Comparison of ENCODE assay signal across 1 cellular context in the genomic region with DNA sequence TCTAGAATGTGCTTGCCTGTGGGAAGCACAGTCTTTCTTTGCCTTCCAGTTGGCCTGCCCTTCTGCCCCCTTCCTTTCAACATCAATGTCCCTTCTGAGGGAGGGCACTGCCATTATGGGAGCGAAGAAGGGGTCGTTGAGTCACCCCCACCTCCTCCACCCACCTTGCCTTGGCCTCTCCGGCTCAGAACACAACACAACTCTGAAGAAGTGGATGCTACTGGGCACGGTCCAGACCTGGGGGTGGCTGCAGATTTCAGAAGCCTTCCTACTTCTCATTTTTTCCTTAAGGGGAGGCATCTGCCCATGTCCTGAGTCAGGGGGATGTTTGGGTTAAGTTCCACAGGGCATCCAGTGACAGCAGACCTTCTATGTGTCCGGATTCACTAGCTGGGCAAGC.
TF ChIP-seq lines count a peak whose summit lies in the region.

No MANE protein-coding gene starts in this region.

TF ChIP-seq in HepG2, 621 proteins besides CTCF, POLR2A, EP300 and RAD21:
- TF ChIP-seq, protein P1, sequence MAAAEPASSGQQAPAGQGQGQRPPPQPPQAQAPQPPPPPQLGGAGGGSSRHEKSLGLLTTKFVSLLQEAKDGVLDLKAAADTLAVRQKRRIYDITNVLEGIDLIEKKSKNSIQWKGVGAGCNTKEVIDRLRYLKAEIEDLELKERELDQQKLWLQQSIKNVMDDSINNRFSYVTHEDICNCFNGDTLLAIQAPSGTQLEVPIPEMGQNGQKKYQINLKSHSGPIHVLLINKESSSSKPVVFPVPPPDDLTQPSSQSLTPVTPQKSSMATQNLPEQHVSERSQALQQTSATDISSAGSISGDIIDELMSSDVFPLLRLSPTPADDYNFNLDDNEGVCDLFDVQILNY (CRISPR knock-in tag; conservative IDR thresholded peaks at IDR 0.05): no peak
- no peak for TF ChIP-seq TP53 (CRISPR knock-in tag; conservative IDR thresholded peaks at IDR 0.05)
- TF ChIP-seq BORCS8-MEF2B (CRISPR knock-in tag; IDR thresholded peaks at IDR 0.05): no peak
- TF ChIP-seq SOX5 (CRISPR knock-in tag; IDR thresholded peaks at IDR 0.05; ENCODE audit: borderline replicate concordance): no peak
- no peak for TF ChIP-seq ZNF614 (CRISPR knock-in tag; IDR thresholded peaks at IDR 0.05; ENCODE audit: borderline replicate concordance)
- TF ChIP-seq, protein P2, sequence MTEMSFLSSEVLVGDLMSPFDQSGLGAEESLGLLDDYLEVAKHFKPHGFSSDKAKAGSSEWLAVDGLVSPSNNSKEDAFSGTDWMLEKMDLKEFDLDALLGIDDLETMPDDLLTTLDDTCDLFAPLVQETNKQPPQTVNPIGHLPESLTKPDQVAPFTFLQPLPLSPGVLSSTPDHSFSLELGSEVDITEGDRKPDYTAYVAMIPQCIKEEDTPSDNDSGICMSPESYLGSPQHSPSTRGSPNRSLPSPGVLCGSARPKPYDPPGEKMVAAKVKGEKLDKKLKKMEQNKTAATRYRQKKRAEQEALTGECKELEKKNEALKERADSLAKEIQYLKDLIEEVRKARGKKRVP (CRISPR knock-in tag; IDR thresholded peaks at IDR 0.05): no peak
- no peak for TF ChIP-seq NFKBIZ (CRISPR knock-in tag; IDR thresholded peaks at IDR 0.05)
- TF ChIP-seq, protein P3, sequence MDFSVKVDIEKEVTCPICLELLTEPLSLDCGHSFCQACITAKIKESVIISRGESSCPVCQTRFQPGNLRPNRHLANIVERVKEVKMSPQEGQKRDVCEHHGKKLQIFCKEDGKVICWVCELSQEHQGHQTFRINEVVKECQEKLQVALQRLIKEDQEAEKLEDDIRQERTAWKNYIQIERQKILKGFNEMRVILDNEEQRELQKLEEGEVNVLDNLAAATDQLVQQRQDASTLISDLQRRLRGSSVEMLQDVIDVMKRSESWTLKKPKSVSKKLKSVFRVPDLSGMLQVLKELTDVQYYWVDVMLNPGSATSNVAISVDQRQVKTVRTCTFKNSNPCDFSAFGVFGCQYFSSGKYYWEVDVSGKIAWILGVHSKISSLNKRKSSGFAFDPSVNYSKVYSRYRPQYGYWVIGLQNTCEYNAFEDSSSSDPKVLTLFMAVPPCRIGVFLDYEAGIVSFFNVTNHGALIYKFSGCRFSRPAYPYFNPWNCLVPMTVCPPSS (IDR thresholded peaks at IDR 0.05): no peak
- TF ChIP-seq KDM5B (CRISPR knock-in tag; IDR thresholded peaks at IDR 0.05; ENCODE audit: borderline replicate concordance): no peak
- TF ChIP-seq, protein P4, sequence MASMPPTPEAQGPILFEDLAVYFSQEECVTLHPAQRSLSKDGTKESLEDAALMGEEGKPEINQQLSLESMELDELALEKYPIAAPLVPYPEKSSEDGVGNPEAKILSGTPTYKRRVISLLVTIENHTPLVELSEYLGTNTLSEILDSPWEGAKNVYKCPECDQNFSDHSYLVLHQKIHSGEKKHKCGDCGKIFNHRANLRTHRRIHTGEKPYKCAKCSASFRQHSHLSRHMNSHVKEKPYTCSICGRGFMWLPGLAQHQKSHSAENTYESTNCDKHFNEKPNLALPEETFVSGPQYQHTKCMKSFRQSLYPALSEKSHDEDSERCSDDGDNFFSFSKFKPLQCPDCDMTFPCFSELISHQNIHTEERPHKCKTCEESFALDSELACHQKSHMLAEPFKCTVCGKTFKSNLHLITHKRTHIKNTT (CRISPR knock-in tag; IDR thresholded peaks at IDR 0.05): no peak
- TF ChIP-seq ZNF180 (CRISPR knock-in tag; IDR thresholded peaks at IDR 0.05; ENCODE audit: borderline replicate concordance, low read depth): no peak
- TF ChIP-seq, protein P5, sequence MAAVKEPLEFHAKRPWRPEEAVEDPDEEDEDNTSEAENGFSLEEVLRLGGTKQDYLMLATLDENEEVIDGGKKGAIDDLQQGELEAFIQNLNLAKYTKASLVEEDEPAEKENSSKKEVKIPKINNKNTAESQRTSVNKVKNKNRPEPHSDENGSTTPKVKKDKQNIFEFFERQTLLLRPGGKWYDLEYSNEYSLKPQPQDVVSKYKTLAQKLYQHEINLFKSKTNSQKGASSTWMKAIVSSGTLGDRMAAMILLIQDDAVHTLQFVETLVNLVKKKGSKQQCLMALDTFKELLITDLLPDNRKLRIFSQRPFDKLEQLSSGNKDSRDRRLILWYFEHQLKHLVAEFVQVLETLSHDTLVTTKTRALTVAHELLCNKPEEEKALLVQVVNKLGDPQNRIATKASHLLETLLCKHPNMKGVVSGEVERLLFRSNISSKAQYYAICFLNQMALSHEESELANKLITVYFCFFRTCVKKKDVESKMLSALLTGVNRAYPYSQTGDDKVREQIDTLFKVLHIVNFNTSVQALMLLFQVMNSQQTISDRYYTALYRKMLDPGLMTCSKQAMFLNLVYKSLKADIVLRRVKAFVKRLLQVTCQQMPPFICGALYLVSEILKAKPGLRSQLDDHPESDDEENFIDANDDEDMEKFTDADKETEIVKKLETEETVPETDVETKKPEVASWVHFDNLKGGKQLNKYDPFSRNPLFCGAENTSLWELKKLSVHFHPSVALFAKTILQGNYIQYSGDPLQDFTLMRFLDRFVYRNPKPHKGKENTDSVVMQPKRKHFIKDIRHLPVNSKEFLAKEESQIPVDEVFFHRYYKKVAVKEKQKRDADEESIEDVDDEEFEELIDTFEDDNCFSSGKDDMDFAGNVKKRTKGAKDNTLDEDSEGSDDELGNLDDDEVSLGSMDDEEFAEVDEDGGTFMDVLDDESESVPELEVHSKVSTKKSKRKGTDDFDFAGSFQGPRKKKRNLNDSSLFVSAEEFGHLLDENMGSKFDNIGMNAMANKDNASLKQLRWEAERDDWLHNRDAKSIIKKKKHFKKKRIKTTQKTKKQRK (IDR thresholded peaks at IDR 0.05; ENCODE audit: low read length): no peak
- no peak for TF ChIP-seq ZSCAN9 (CRISPR knock-in tag; IDR thresholded peaks at IDR 0.05; ENCODE audit: borderline replicate concordance)
- TF ChIP-seq ZFYVE20 (CRISPR knock-in tag; IDR thresholded peaks at IDR 0.05; ENCODE audit: borderline replicate concordance, low read depth): no peak
- TF ChIP-seq, protein P6, sequence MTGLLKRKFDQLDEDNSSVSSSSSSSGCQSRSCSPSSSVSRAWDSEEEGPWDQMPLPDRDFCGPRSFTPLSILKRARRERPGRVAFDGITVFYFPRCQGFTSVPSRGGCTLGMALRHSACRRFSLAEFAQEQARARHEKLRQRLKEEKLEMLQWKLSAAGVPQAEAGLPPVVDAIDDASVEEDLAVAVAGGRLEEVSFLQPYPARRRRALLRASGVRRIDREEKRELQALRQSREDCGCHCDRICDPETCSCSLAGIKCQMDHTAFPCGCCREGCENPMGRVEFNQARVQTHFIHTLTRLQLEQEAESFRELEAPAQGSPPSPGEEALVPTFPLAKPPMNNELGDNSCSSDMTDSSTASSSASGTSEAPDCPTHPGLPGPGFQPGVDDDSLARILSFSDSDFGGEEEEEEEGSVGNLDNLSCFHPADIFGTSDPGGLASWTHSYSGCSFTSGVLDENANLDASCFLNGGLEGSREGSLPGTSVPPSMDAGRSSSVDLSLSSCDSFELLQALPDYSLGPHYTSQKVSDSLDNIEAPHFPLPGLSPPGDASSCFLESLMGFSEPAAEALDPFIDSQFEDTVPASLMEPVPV (CRISPR knock-in tag; IDR thresholded peaks at IDR 0.05): no peak
- no peak for TF ChIP-seq ISX (CRISPR knock-in tag; conservative IDR thresholded peaks at IDR 0.05)
- TF ChIP-seq, protein P7, sequence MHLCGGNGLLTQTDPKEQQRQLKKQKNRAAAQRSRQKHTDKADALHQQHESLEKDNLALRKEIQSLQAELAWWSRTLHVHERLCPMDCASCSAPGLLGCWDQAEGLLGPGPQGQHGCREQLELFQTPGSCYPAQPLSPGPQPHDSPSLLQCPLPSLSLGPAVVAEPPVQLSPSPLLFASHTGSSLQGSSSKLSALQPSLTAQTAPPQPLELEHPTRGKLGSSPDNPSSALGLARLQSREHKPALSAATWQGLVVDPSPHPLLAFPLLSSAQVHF (CRISPR knock-in tag; IDR thresholded peaks at IDR 0.05): no peak
- no peak for TF ChIP-seq ZNF792 (CRISPR knock-in tag; IDR thresholded peaks at IDR 0.05)
- no peak for TF ChIP-seq ZBTB38 (CRISPR knock-in tag; IDR thresholded peaks at IDR 0.05)
TF ChIP-seq in HepG2: peak in this region for 0.
